In genomic region chr11:73787051-73787642, GRCh38 we compare ENCODE assay signal across 1 cellular context.
TF ChIP-seq lines count a peak whose summit lies in the region.

No MANE protein-coding gene starts in this region.

TF ChIP-seq in HepG2, 621 proteins besides CTCF, POLR2A, EP300 and RAD21 (continued from another document):
- TF ChIP-seq ZNF749 (CRISPR knock-in tag; IDR thresholded peaks at IDR 0.05; ENCODE audit: borderline replicate concordance) (0 out of 2 replicates have a peak, but pooled peaks have one; percentile 53), ZFYVE20 (CRISPR knock-in tag; IDR thresholded peaks at IDR 0.05; ENCODE audit: borderline replicate concordance, low read depth) (no peak), ZNF431 (CRISPR knock-in tag; IDR thresholded peaks at IDR 0.05; ENCODE audit: borderline replicate concordance, low read depth) (no peak), ZNF274 (CRISPR knock-in tag; IDR thresholded peaks at IDR 0.05) (no peak), YY1 (IDR thresholded peaks at IDR 0.05; ENCODE audit: insufficient read depth, insufficient replicate concordance, low read depth, low read length) (no peak), ARID2 (CRISPR knock-in tag; IDR thresholded peaks at IDR 0.05; ENCODE audit: borderline replicate concordance) (no peak), NFIC (IDR thresholded peaks at IDR 0.05; ENCODE audit: low read length) (peak; percentile 19; the same call in 1 of the 2 replicates), ZNF136 (CRISPR knock-in tag; IDR thresholded peaks at IDR 0.05; ENCODE audit: low read depth) (no peak), FOSL1 (CRISPR knock-in tag; IDR thresholded peaks at IDR 0.05; ENCODE audit: borderline replicate concordance) (no peak), SP2 (CRISPR knock-in tag; IDR thresholded peaks at IDR 0.05) (no peak), PRMT3 (CRISPR knock-in tag; IDR thresholded peaks at IDR 0.05; ENCODE audit: borderline replicate concordance, low read depth) (no peak), GMEB2 (CRISPR knock-in tag; IDR thresholded peaks at IDR 0.05; ENCODE audit: low read depth) (no peak), DBP (CRISPR knock-in tag; IDR thresholded peaks at IDR 0.05; ENCODE audit: not compliant biosample characterization) (no peak), FOXO4 (CRISPR knock-in tag; conservative IDR thresholded peaks at IDR 0.05) (0 out of 2 replicates have a peak, but pooled peaks have one; percentile 0), NFYB (CRISPR knock-in tag; IDR thresholded peaks at IDR 0.05) (no peak), ZNF17 (CRISPR knock-in tag; IDR thresholded peaks at IDR 0.05) (no peak)
